Comparison of ENCODE assay signal across 25 cellular contexts in the genomic region with DNA sequence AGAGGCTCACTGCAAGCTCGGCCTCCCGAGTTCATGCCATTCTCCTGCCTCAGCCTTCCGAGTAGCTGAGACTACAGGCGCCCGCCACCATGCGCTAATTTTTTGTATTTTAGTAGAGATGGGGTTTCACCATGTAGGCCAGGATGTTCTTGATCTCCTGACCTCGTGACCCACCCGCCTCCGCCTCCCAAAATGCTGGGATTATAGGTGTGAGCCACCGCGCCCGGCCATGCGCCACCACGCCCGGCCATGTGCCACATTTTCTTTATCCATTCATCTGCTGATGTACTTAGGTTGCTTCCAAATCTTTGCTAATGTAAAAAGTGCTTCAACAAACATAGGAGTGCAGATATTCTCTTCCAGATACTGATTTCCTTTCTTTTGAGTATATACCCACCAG.
"Had no signal": no experiment of that assay in that cellular context is flagged by ENCODE, and none has a peak within 500 bp of the region (broad histone marks: within the 10 kb centered on the region; RNA-seq: fewer than 3 reads in every experiment).

No MANE protein-coding gene starts in this region.

- DNase-seq: colonic mucosa; cortex of kidney; dermis blood vessel endothelial cell; dorsolateral prefrontal cortex; effector CD4-positive, alpha-beta T cell; effector CD8-positive, alpha-beta T cell; effector memory CD4-positive, alpha-beta T cell; effector memory CD8-positive, alpha-beta T cell; endodermal cell; erythroblast; esophagus squamous epithelium; foreskin fibroblast; foreskin keratinocyte; foreskin melanocyte; gastrocnemius medialis; glutamatergic neuron; head of caudate nucleus; heart left ventricle; heart right ventricle had no signal

- H3K4me1 ChIP-seq: colonic mucosa, esophagus muscularis mucosa, esophagus squamous epithelium, foreskin keratinocyte, gastrocnemius medialis, gastroesophageal sphincter, heart left ventricle, heart right ventricle had no signal

- H3K4me1 Mint-ChIP-seq: endodermal cell had no signal

- H3K27ac Mint-ChIP-seq: dendritic cell treated with granulocyte-macrophage colony-stimulating factor and Interleukin-4, amounts not matched to agents 40 ng/mL and 50 ng/mL, for 4 days; effector memory CD8-positive, alpha-beta T cell; endodermal cell had no signal

- H3K36me3 ChIP-seq: colonic mucosa, esophagus muscularis mucosa, esophagus squamous epithelium, gastrocnemius medialis, gastroesophageal sphincter, heart left ventricle, heart right ventricle had no signal

- ATAC-seq: effector memory CD8-positive, alpha-beta T cell; esophagus mucosa; foreskin keratinocyte; gastrocnemius medialis; gastroesophageal sphincter; heart left ventricle; heart right ventricle had no signal

- H3K27me3 ChIP-seq: colonic mucosa, dorsolateral prefrontal cortex, esophagus muscularis mucosa, esophagus squamous epithelium, foreskin keratinocyte, gastrocnemius medialis, gastroesophageal sphincter, heart left ventricle, heart right ventricle had no signal

- H3K27me3 Mint-ChIP-seq: dendritic cell treated with granulocyte-macrophage colony-stimulating factor and Interleukin-4, amounts not matched to agents 40 ng/mL and 50 ng/mL, for 4 days; effector memory CD8-positive, alpha-beta T cell had no signal

- H3K4me3 ChIP-seq: colonic mucosa, coronary artery, dorsolateral prefrontal cortex, esophagus muscularis mucosa, esophagus squamous epithelium, gastrocnemius medialis, gastroesophageal sphincter, heart left ventricle, heart right ventricle had no signal

- H3K4me3 Mint-ChIP-seq: dendritic cell treated with granulocyte-macrophage colony-stimulating factor and Interleukin-4, amounts not matched to agents 40 ng/mL and 50 ng/mL, for 4 days; effector memory CD8-positive, alpha-beta T cell; endodermal cell had no signal

- H3K27ac ChIP-seq: colonic mucosa, coronary artery, dorsolateral prefrontal cortex, epithelial cell of prostate, esophagus muscularis mucosa, esophagus squamous epithelium, foreskin keratinocyte, gastrocnemius medialis, gastroesophageal sphincter, heart left ventricle, heart right ventricle had no signal

- H3K9me3 ChIP-seq: colonic mucosa, esophagus muscularis mucosa, esophagus squamous epithelium, gastrocnemius medialis, gastroesophageal sphincter had no signal
